ENCODE assay signal across 11 cellular contexts in genomic region chr20:23047738-23048214, GRCh38. TPM values are rescaled to one million over a fixed set of nuclear protein-coding genes. Genes with fewer than 3 reads are reported as not detected.
DNase-seq lines count a peak whose midpoint lies in the region; ATAC-seq and TF ChIP-seq lines count a peak whose summit lies in the region.
"Had no signal": no experiment of that assay in that cellular context is flagged by ENCODE, and none has a peak within 500 bp of the region (broad histone marks: within the 10 kb centered on the region; RNA-seq: fewer than 3 reads in every experiment).

No MANE protein-coding gene starts in this region.

- H3K27me3 ChIP-seq in muscle layer of duodenum (ENCODE audit: low read depth, low read length): peaks cover 17% of the 10 kb centered on the region

- H3K4me3 ChIP-seq in muscle layer of duodenum (ENCODE audit: low read depth in 1 of 2, low read length in 2 of 2): peak overlapping the region; percentile 62 to 69

- no peaks in the 10 kb centered on the region for H3K9me3 ChIP-seq in muscle layer of duodenum (ENCODE audit: control insufficient read depth in 1 of 2, low read length in 2 of 2)
- H3K9me3 ChIP-seq: SJSA1 had no signal

- ATAC-seq in HG03565 (IDR thresholded peaks at IDR 0.05; ENCODE audit: unreplicated experiment): no peak

- no peak for TF ChIP-seq POLR2A in erythroblast (IDR thresholded peaks at IDR 0.05; ENCODE audit: low read length)

- H3K4me1 ChIP-seq in muscle layer of duodenum (ENCODE audit: control insufficient read depth in 1 of 2, insufficient read depth in 2 of 2, low read length in 2 of 2): peaks cover 0 to 37% of the 10 kb centered on the region in 2 donors

- no peak overlapping the region for H3K27ac ChIP-seq in muscle layer of duodenum (ENCODE audit: low read length)
- H3K27ac ChIP-seq: SJSA1 had no signal

- DNase-seq in 8988T (peak; percentile 44), NCI-H510A treated with DMSO at 0.1 percent for 48 hours (lab: John Stamatoyannopoulos, UW) (peak; percentile 56), erythroblast (lab: John Stamatoyannopoulos, UW) (peak; percentile 30 to 36), occipital lobe (lab: John Stamatoyannopoulos, UW) (no peak), AG08395 (ENCODE audit: low spot score) (no peak), OCI-M1 (lab: John Stamatoyannopoulos, UW) (no peak)
- DNase-seq: activated effector memory CD4-positive, alpha-beta T cell treated with Interleukin-2 at 50 U/mL for 16 hours; DND-41 had no signal

- H3K36me3 ChIP-seq in muscle layer of duodenum (ENCODE audit: control insufficient read depth in 1 of 2, insufficient read depth in 2 of 2, low read length in 2 of 2): no peaks in the 10 kb centered on the region
- H3K36me3 ChIP-seq: SJSA1 had no signal

RNA-seq across cellular contexts. Expression of gene THBD, which starts 1.7 kb away (rescaled TPM):
- total RNA-seq in occipital lobe: 0.94 TPM

RNA-seq across cellular contexts. Expression of gene SSTR4, which starts 12.7 kb away (rescaled TPM):
- not detected for total RNA-seq in occipital lobe
- total RNA-seq: SJSA1 had no signal

RNA-seq across cellular contexts. Expression of gene CD93, which starts 38.3 kb away (rescaled TPM):
- 13.6 TPM for total RNA-seq in occipital lobe
- total RNA-seq: SJSA1 had no signal

Comparison
In these comparisons a context has a peak if more than half of its experiments do, and no peak if none do; other contexts are left out.
1. DNase-seq: peak in 8988T (single experiment), NCI-H510A treated with DMSO at 0.1 percent for 48 hours (single experiment) and erythroblast (2 of 2); none in occipital lobe (single experiment), AG08395 (single experiment) and OCI-M1 (single experiment).